Comparison of ENCODE assay signal across 8 cellular contexts in genomic region chr17:45490198-45490597, GRCh38. TPM values are rescaled to one million over a fixed set of nuclear protein-coding genes. Genes with fewer than 3 reads are reported as not detected.
DNase-seq lines count a peak whose midpoint lies in the region; ATAC-seq and TF ChIP-seq lines count a peak whose summit lies in the region.
"Not testable (repeated sequence)": the region's sequence is repeated elsewhere in the genome, so short reads cannot be mapped to it uniquely, and the experiment has no call there.

No MANE protein-coding gene starts in this region.

- not testable (repeated sequence) for H3K9me3 Mint-ChIP-seq in nephron

- H3K27me3 ChIP-seq in HL-60 (ENCODE audit: insufficient read depth, poor library complexity, severe bottlenecking); WERI-Rb-1 (ENCODE audit: insufficient read depth, low read depth, severe bottlenecking); right atrium auricular region; tibial artery: not testable (repeated sequence)

- H3K27ac Mint-ChIP-seq in nephron: peak overlapping the region in 2 of 3 experiments; percentile 24 to 85

- peak overlapping the region; percentile 63 for H3K4me3 ChIP-seq in HL-60 (replicated peaks; ENCODE audit: insufficient read depth, low read length)
- peak overlapping the region; percentile 54 for H3K4me3 ChIP-seq in WERI-Rb-1 (ENCODE audit: low read depth, low read length)
- H3K4me3 ChIP-seq in right atrium auricular region: peak overlapping the region; percentile 70 to 75
- peak overlapping the region; percentile 77 to 87 for H3K4me3 ChIP-seq in tibial artery

- DNase-seq in GM04504 (ENCODE audit: low read depth) (peak; percentile 1), WERI-Rb-1 (peak; percentile 47), caudate nucleus (lab: John Stamatoyannopoulos, UW) (peak in 2 of 61 donors; percentile 6 to 14), tibial artery (peak; percentile 30 to 66)
- not testable (repeated sequence) for DNase-seq in HL-60 (ENCODE audit: low read depth in 1 of 2, low spot score in 1 of 2); right atrium auricular region (ENCODE audit: low spot score)

- H3K27ac ChIP-seq in HL-60 (replicated peaks) (peak overlapping the region; percentile 71), WERI-Rb-1 (peak overlapping the region; percentile 10), caudate nucleus (ENCODE audit: low read depth, low read length) (peak overlapping the region; percentile 58), right atrium auricular region (peak overlapping the region; percentile 86 to 95), tibial artery (peak overlapping the region; percentile 93 to 96)

- not testable (repeated sequence) for H3K9me3 ChIP-seq in WERI-Rb-1 (ENCODE audit: severe bottlenecking); right atrium auricular region; tibial artery

- ATAC-seq in GM21786 (IDR thresholded peaks at IDR 0.05; ENCODE audit: unreplicated experiment): peak; percentile 21

- not testable (repeated sequence) for H3K4me1 Mint-ChIP-seq in nephron

- not testable (repeated sequence) for H3K36me3 Mint-ChIP-seq in nephron (ENCODE audit: low read depth)

- not testable (repeated sequence) for H3K27me3 Mint-ChIP-seq in nephron (ENCODE audit: low read depth)

- H3K36me3 ChIP-seq in WERI-Rb-1, right atrium auricular region, tibial artery: not testable (repeated sequence)

- intact Hi-C loops in tibial artery (cut with DNase I; ENCODE audit: low total_unique reads): not testable (repeated sequence)

- TF ChIP-seq CTCF in HL-60 (IDR thresholded peaks at IDR 0.05; ENCODE audit: insufficient read depth, low read length); WERI-Rb-1 (IDR thresholded peaks at IDR 0.05; ENCODE audit: low read depth, low read length); right atrium auricular region (IDR thresholded peaks at IDR 0.05); nephron (IDR thresholded peaks at IDR 0.05; ENCODE audit: unreplicated experiment in 3 of 3); tibial artery (IDR thresholded peaks at IDR 0.05): not testable (repeated sequence)

- H3K4me3 Mint-ChIP-seq in nephron: peak overlapping the region; percentile 88 to 93 (median 92)

- H3K4me1 ChIP-seq in right atrium auricular region (peaks cover 0 to 28% of the 10 kb centered on the region in 2 donors), tibial artery (peaks cover 0 to 37% (median 14%) of the 10 kb centered on the region in 4 donors)

RNA-seq across cellular contexts. Expression of gene PLEKHM1, which starts 0.3 kb away (rescaled TPM):
- 10 to 100 TPM; 26.9 to 46.1 TPM for total RNA-seq in right atrium auricular region

RNA-seq across cellular contexts. Expression of gene ARHGAP27, which starts 57.5 kb away (rescaled TPM):
- total RNA-seq in right atrium auricular region: 10 to 100 TPM; 18.9 to 21.9 TPM

Comparison
In these comparisons a context has a peak if more than half of its experiments do, and no peak if none do; other contexts are left out.
1. H3K27ac ChIP-seq: peak in every context shown above with its lines; median percentile 94 in tibial artery; 90 in right atrium auricular region; 71 in HL-60; 58 in caudate nucleus; 10 in WERI-Rb-1.